Comparison of ENCODE assay signal across 8 cellular contexts in genomic region chr11:62573006-62573591, GRCh38. TPM values are rescaled to one million over a fixed set of nuclear protein-coding genes. Genes with fewer than 3 reads are reported as not detected.
DNase-seq lines count a peak whose midpoint lies in the region; ATAC-seq, FAIRE-seq and TF ChIP-seq lines count a peak whose summit lies in the region.

No MANE protein-coding gene starts in this region.

- H3K9me3 ChIP-seq in iPS DF 6.9 (ENCODE audit: control insufficient read depth, insufficient read depth, low read length) (no peaks in the 10 kb centered on the region), small intestine (ENCODE audit: control insufficient read depth, low read depth) (no peaks in the 10 kb centered on the region)

- H3K4me3 ChIP-seq in GM08714 (ENCODE audit: low read length) (peak overlapping the region; percentile 86), KMS-11 (IDR thresholded peaks at IDR 0.05; ENCODE audit: insufficient read depth, low read depth, low read length) (peak overlapping the region; percentile 63), iPS DF 6.9 (ENCODE audit: low read length) (peak overlapping the region; percentile 94), small intestine (ENCODE audit: low read depth in 1 of 2, low read length in 2 of 2) (peak overlapping the region; percentile 60 to 74)

- no peak for FAIRE-seq in small intestine (lab: Jason Lieb, UNC)

- peak overlapping the region; percentile 25; the same call in 1 of the 2 replicates for H2AFZ ChIP-seq in KMS-11 (ENCODE audit: low read depth)

- no peaks in the 10 kb centered on the region for H3K9me3 Mint-ChIP-seq in activated naive CD8-positive, alpha-beta T cell (ENCODE audit: low read depth)

- ATAC-seq in GM18498 (IDR thresholded peaks at IDR 0.05; ENCODE audit: unreplicated experiment): no peak
- ATAC-seq in HG03108 (IDR thresholded peaks at IDR 0.05; ENCODE audit: unreplicated experiment): no peak
- ATAC-seq in HG02798 (IDR thresholded peaks at IDR 0.05; ENCODE audit: poor library complexity, unreplicated experiment): no peak

- H3K36me3 ChIP-seq in KMS-11 (ENCODE audit: insufficient read depth) (peaks cover 38% of the 10 kb centered on the region; the same call in 1 of the 2 replicates), iPS DF 6.9 (ENCODE audit: control insufficient read depth, insufficient read depth, low read length) (peaks cover 34% of the 10 kb centered on the region), small intestine (ENCODE audit: control insufficient read depth in 2 of 2, insufficient read depth in 2 of 2, low read length in 2 of 2) (peaks cover 0 to 6% of the 10 kb centered on the region in 2 donors)

- H3K27me3 Mint-ChIP-seq in activated naive CD8-positive, alpha-beta T cell: no peaks in the 10 kb centered on the region

- H3K4me1 ChIP-seq in KMS-11 (ENCODE audit: low read depth, poor library complexity, severe bottlenecking) (peaks cover 37% of the 10 kb centered on the region), iPS DF 6.9 (ENCODE audit: control insufficient read depth, insufficient read depth, low read length) (peaks cover 2% of the 10 kb centered on the region; the same call in 1 of the 2 replicates), small intestine (ENCODE audit: control insufficient read depth in 2 of 2, insufficient read depth in 1 of 2, low read depth in 1 of 2, low read length in 1 of 2) (peaks cover 0 to 5% of the 10 kb centered on the region in 2 donors)

- H3K27ac ChIP-seq in KMS-11 (peak overlapping the region; percentile 50), iPS DF 6.9 (ENCODE audit: low read length) (no peak overlapping the region), small intestine (ENCODE audit: low read depth in 1 of 2, low read length in 1 of 2) (peak overlapping the region; percentile 12 to 54)

- H3K4me2 ChIP-seq in KMS-11: peak overlapping the region; percentile 66

- H4K20me1 ChIP-seq in KMS-11 (ENCODE audit: insufficient read depth): no peaks in the 10 kb centered on the region

- peak overlapping the region; percentile 69 for H3K9ac ChIP-seq in KMS-11

- no peak for DNase-seq in iPS DF 6.9 (ENCODE audit: low read depth, low spot score)
- DNase-seq in small intestine: peak; percentile 33

- no peak for TF ChIP-seq CTCF in KMS-11 (conservative IDR thresholded peaks at IDR 0.05; ENCODE audit: low read depth, low read length)

- peaks cover 17% of the 10 kb centered on the region for H3K36me3 Mint-ChIP-seq in activated naive CD8-positive, alpha-beta T cell

- H3K4me3 Mint-ChIP-seq in activated naive CD8-positive, alpha-beta T cell: peak overlapping the region; percentile 99

- H3K79me2 ChIP-seq in KMS-11 (ENCODE audit: insufficient read depth, low read depth): peaks cover 52% of the 10 kb centered on the region

- no peaks in the 10 kb centered on the region for H3K27me3 ChIP-seq in KMS-11 (ENCODE audit: insufficient read depth, low read depth)
- no peaks in the 10 kb centered on the region for H3K27me3 ChIP-seq in iPS DF 6.9 (ENCODE audit: control insufficient read depth, insufficient read depth, low read length)
- no peaks in the 10 kb centered on the region for H3K27me3 ChIP-seq in small intestine (ENCODE audit: control insufficient read depth in 2 of 2, insufficient read depth in 2 of 2, low read length in 2 of 2)

- peak overlapping the region; percentile 98 for H3K27ac Mint-ChIP-seq in activated naive CD8-positive, alpha-beta T cell

- H3K4me1 Mint-ChIP-seq in activated naive CD8-positive, alpha-beta T cell (ENCODE audit: low read depth): peaks cover 49% of the 10 kb centered on the region

- no CpG with 5 or more reads among the region's 33 CpGs for WGBS in iPS DF 6.9 (ENCODE audit: insufficient coverage, insufficient read length)
- WGBS in small intestine, 3 donors: 0 to 1% (median 1%) methylated on average over 33 of the region's 33 CpGs

RNA-seq across cellular contexts. Expression of gene EEF1G, which starts 0.6 kb away (rescaled TPM):
- polyA plus RNA-seq in small intestine: 1,000 to 10,000 TPM; 1,124 to 2,500 (median 1,741) TPM

RNA-seq across cellular contexts. Expression of gene TUT1, which starts 18.2 kb away (rescaled TPM):
- polyA plus RNA-seq in small intestine: 10 to 100 TPM in 2 of 3 donors, 1 to 10 TPM in 1; 7.8 to 20.1 (median 13.7) TPM

RNA-seq across cellular contexts. Expression of gene AHNAK, which starts 26.5 kb away (rescaled TPM):
- polyA plus RNA-seq in small intestine: 100 to 1,000 TPM in 1 of 3 donors, 10 to 100 TPM in 2; 72.1 to 110 (median 74.0) TPM

RNA-seq across cellular contexts. Expression of gene MTA2, which starts 28.6 kb away (rescaled TPM):
- 10 to 100 TPM; 40.5 to 64.7 (median 40.9) TPM for polyA plus RNA-seq in small intestine

RNA-seq across cellular contexts. Expression of gene EML3, which starts 39.5 kb away (rescaled TPM):
- polyA plus RNA-seq in small intestine: 10 to 100 TPM; 28.8 to 46.2 (median 42.3) TPM
